8 cellular contexts compared by ENCODE assay signal in genomic region chr14:59254146-59254910, GRCh38.
DNase-seq lines count a peak whose midpoint lies in the region; ATAC-seq and TF ChIP-seq lines count a peak whose summit lies in the region.

No MANE protein-coding gene starts in this region.

- ATAC-seq in GM18511 (IDR thresholded peaks at IDR 0.05; ENCODE audit: unreplicated experiment) (peak; percentile 21), PC-3 (peak; percentile 57), HG03045 (IDR thresholded peaks at IDR 0.05; ENCODE audit: unreplicated experiment) (no peak), GM21737 (IDR thresholded peaks at IDR 0.05; ENCODE audit: unreplicated experiment) (no peak)

- H3K27me3 ChIP-seq in PC-3 (ENCODE audit: low read length), result no peaks in the 10 kb centered on the region

- H3K27ac ChIP-seq in PC-3 (ENCODE audit: low read length), result no peak overlapping the region

- no TSS peak for BruUV-seq in PC-3 (replicated peaks; lab: Mats Ljungman, UMichigan)

- peak; percentile 73 for DNase-seq in PC-3
- DNase-seq in fibroblast of peridontal ligament (ENCODE audit: extremely low read depth), result peak; percentile 96
- DNase-seq in renal cortical epithelial cell (ENCODE audit: low read depth), result peak; percentile 86
- no peak for DNase-seq in NAMALWA (ENCODE audit: low spot score)
- no peak for DNase-seq in NCI-H1436 treated with DMSO at 0.1 percent for 48 hours (lab: John Stamatoyannopoulos, UW)

- H3K9me2 ChIP-seq in PC-3 (replicated peaks; ENCODE audit: low read length), result no peaks in the 10 kb centered on the region

- no peaks in the 10 kb centered on the region for H3K36me3 ChIP-seq in PC-3 (ENCODE audit: low read depth, low read length)

- no peak overlapping the region for H3K4me3 ChIP-seq in PC-3 (ENCODE audit: low read length)

- no peak overlapping the region; the same call in 1 of the 2 replicates for H3K4me2 ChIP-seq in PC-3 (ENCODE audit: low read length)

- POLR2A ChIA-PET in PC-3 (lab: Charles Lee; ENCODE audit: unreplicated experiment), result no interaction called here

- H2AFZ ChIP-seq in PC-3 (ENCODE audit: low read length), result no peak overlapping the region

- no peak overlapping the region for H3K9ac ChIP-seq in PC-3 (ENCODE audit: low read length)

- intact Hi-C loops in PC-3 (cut with micrococcal nuclease), result no loop called here

- peaks cover 10% of the 10 kb centered on the region for H3K4me1 ChIP-seq in PC-3 (ENCODE audit: insufficient read depth, low read length)

- CTCF ChIA-PET in PC-3 (lab: Charles Lee), result interaction anchor here (0.6 kb wide), 2 partner anchors 9 to 36 kb away, joined by 3 read pairs; no protein-coding TSS in a partner anchor

- H4K20me1 ChIP-seq in PC-3 (ENCODE audit: low read length), result no peaks in the 10 kb centered on the region

- no peaks in the 10 kb centered on the region for H3F3A ChIP-seq in PC-3 (ENCODE audit: low read length, unreplicated experiment)

- no peaks in the 10 kb centered on the region for H3K79me2 ChIP-seq in PC-3 (ENCODE audit: low read length)

- no peaks in the 10 kb centered on the region for H3K9me3 ChIP-seq in PC-3 (ENCODE audit: low read length)

- no peak for TF ChIP-seq CTCF in PC-3 (conservative IDR thresholded peaks at IDR 0.05; ENCODE audit: low read depth, low read length)

Comparison
In these comparisons a context has a peak if more than half of its experiments do, and no peak if none do; other contexts are left out.
1. ATAC-seq: peak in GM18511 (single experiment) and PC-3 (single experiment); none in HG03045 (single experiment) and GM21737 (single experiment).
2. DNase-seq: peak in PC-3 (single experiment), fibroblast of peridontal ligament (single experiment) and renal cortical epithelial cell (single experiment); none in NAMALWA (single experiment) and NCI-H1436 treated with DMSO at 0.1 percent for 48 hours (single experiment).